In the genomic region with DNA sequence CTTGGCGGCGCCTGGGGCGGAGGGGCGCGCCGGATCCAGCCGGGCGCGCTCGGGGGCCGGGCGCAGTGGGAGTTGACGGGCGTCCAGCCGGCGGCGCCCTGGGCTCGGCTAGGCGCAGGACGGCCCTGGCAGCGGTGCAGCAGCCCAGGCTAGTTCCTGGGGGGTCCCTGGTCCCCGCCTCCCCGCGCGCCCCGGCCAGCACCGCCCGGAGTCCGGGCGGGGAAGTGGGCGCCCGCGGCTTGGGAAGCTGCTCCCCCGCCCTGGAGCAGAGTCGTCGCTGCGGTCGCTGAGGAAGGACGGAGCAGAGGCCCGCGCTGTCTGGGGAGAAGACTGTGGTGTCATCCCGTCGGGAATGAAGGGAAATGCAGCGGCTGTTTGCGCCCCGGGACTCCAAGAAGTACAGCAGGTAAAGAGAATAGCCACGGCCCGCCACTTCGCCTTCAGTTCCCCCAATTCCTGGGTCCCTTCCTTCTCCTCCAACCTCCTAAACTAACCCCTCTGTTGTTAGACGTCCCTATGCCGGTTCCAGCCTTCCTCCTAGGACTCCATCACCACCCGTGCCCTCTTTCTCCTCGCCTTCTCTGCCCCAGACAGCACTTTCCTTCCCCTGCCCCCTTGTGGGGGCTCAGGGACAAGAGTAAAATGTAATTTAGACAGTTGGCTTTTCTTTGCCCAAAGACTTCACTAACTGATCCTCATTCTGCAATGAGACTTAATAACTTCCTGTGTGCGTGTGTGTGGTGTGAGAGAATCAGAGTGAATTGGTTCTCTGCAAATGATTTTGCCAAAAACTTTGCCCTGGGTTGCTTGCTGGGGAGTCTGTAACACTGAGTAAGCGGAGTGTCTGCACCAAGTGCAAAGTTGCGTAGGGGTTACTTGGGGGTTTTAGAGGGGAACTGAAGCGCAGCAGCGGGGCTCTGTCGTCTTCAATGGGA, we compare ENCODE assay signal across 10 cellular contexts. TPM values are rescaled to one million over a fixed set of nuclear protein-coding genes. Genes with fewer than 3 reads are reported as not detected.
DNase-seq lines count a peak whose midpoint lies in the region; ATAC-seq and TF ChIP-seq lines count a peak whose summit lies in the region.
"Had no signal": no experiment of that assay in that cellular context is flagged by ENCODE, and none has a peak within 500 bp of the region (broad histone marks: within the 10 kb centered on the region; RNA-seq: fewer than 3 reads in every experiment).

No MANE protein-coding gene starts in this region.

- H3K36me3 ChIP-seq in BJ (ENCODE audit: control insufficient read depth, insufficient read depth, low read length) (no peaks in the 10 kb centered on the region), MG63 (peaks cover 2% of the 10 kb centered on the region; the same call in 1 of the 2 replicates), osteoblast (ENCODE audit: insufficient read depth, low read length) (no peaks in the 10 kb centered on the region)

- no peak overlapping the region for H3K27ac ChIP-seq in osteoblast (ENCODE audit: low read depth, low read length)

- in situ Hi-C loops in GM13976 (cut with MboI; ENCODE audit: low sequenced_read_pairs, unreplicated experiment): no loop called here

- H4K20me1 ChIP-seq in osteoblast (ENCODE audit: insufficient read depth, low read length): no peaks in the 10 kb centered on the region

- H2AFZ ChIP-seq in osteoblast (ENCODE audit: low read length): peak overlapping the region; percentile 35

- no peaks in the 10 kb centered on the region for H3K4me1 ChIP-seq in osteoblast (ENCODE audit: insufficient read depth, low read length)

- POLR2A ChIA-PET in BJ (lab: Charles Lee): no interaction called here

- peak overlapping the region; percentile 58 for H3K4me2 ChIP-seq in osteoblast (ENCODE audit: insufficient read depth, low read length)

- peak; percentile 22; the same call in 1 of the 2 replicates for TF ChIP-seq CTCF in BJ (IDR thresholded peaks at IDR 0.05; ENCODE audit: insufficient read depth, low read depth, low read length)
- TF ChIP-seq CTCF in fibroblast of mammary gland (conservative IDR thresholded peaks at IDR 0.05; ENCODE audit: control insufficient read depth, insufficient read depth, low read depth, low read length): peak; percentile 28
- peak; percentile 15 for TF ChIP-seq CTCF in osteoblast (IDR thresholded peaks at IDR 0.05; ENCODE audit: extremely low read depth, low read depth, low read length)
- no peak for TF ChIP-seq CTCF in GM13976 (IDR thresholded peaks at IDR 0.05; ENCODE audit: borderline replicate concordance, control extremely low read depth, extremely low read depth, insufficient read depth, missing control alignments)

- CTCF ChIA-PET in BJ (lab: Yijun Ruan, JAX): interaction anchor here (1.0 kb wide), 1 partner anchor 10 kb away, joined by 3 read pairs; no protein-coding TSS in a partner anchor

- H3K4me3 ChIP-seq in BJ (ENCODE audit: low read depth, low read length) (peak overlapping the region; percentile 39), MG63 (peak overlapping the region; percentile 61), fibroblast of mammary gland (ENCODE audit: control insufficient read depth, low read depth, low read length) (no peak overlapping the region), osteoblast (ENCODE audit: insufficient read depth, low read length) (no peak overlapping the region)

- H3K79me2 ChIP-seq in osteoblast (ENCODE audit: insufficient read depth, low read length): no peaks in the 10 kb centered on the region

- H3K9me3 ChIP-seq in MG63: no peaks in the 10 kb centered on the region; the same call in 1 of the 2 replicates
- no peaks in the 10 kb centered on the region for H3K9me3 ChIP-seq in osteoblast (ENCODE audit: low read depth, low read length)

- DNase-seq in BJ (ENCODE audit: low read depth): no peak
- DNase-seq in MG63: peak; percentile 57
- no peak for DNase-seq in fibroblast of mammary gland (ENCODE audit: low read depth)
- DNase-seq in osteoblast (ENCODE audit: insufficient read length, low spot score, missing footprints): peak; percentile 72
- no peak for DNase-seq in GM13976 (ENCODE audit: low spot score)
- DNase-seq in SKM-1 (lab: John Stamatoyannopoulos, UW; ENCODE audit: unreplicated experiment): no peak
- DNase-seq: GOT3 had no signal

- ATAC-seq in HG02588 (IDR thresholded peaks at IDR 0.05; ENCODE audit: unreplicated experiment) (no peak), HG02885 (IDR thresholded peaks at IDR 0.05; ENCODE audit: poor library complexity, unreplicated experiment) (no peak)

- peaks cover 4% of the 10 kb centered on the region for H3K27me3 ChIP-seq in BJ (ENCODE audit: control insufficient read depth, insufficient read depth, low read length)
- H3K27me3 ChIP-seq in MG63: no peaks in the 10 kb centered on the region
- H3K27me3 ChIP-seq in osteoblast (ENCODE audit: insufficient read depth, low read length): no peaks in the 10 kb centered on the region

RNA-seq across cellular contexts. Expression of a gene that starts 20.3 kb away (rescaled TPM):
- polyA plus RNA-seq in BJ (2011; rRNA removed): 0.29 and 0.34 TPM in 2 replicates
- polyA minus RNA-seq in BJ (2011; rRNA and poly(A)+ RNA removed): 0.15 and 0.28 TPM in 2 replicates
- total RNA-seq in MG63 (2014; rRNA removed; shearing (Covaris generic); ENCODE audit: low replicate concordance): 15.4 and 20.2 TPM in 2 replicates
- 1.4 TPM in 1 of 2 replicates, not detected in the other for total RNA-seq in osteoblast
- total RNA-seq: T-helper 2 cell treated with Interferon-gamma antibody and Interleukin-4, amounts not matched to agents 100 ng/mL and 5 ng/mL, for 36 hours had no signal

Comparison
In these comparisons a context has a peak if more than half of its experiments do, and no peak if none do; other contexts are left out.
1. DNase-seq: peak in MG63 (single experiment) and osteoblast (single experiment); none in BJ (single experiment), fibroblast of mammary gland (single experiment), GM13976 (single experiment) and SKM-1 (single experiment).
2. H3K4me3 ChIP-seq: peak in BJ (single experiment) and MG63 (single experiment); none in fibroblast of mammary gland (single experiment) and osteoblast (single experiment).